1 cellular context compared by ENCODE assay signal in genomic region chr5:141869514-141869913, GRCh38.
TF ChIP-seq lines count a peak whose summit lies in the region.

No MANE protein-coding gene starts in this region.

TF ChIP-seq in H1, 55 proteins besides CTCF, POLR2A, EP300 and RAD21 (continued from another document):
- TF ChIP-seq CHD7 (IDR thresholded peaks at IDR 0.05; ENCODE audit: insufficient replicate concordance, low read length): no peak
- no peak for TF ChIP-seq SRF (IDR thresholded peaks at IDR 0.05; ENCODE audit: low read depth, low read length)
- no peak for TF ChIP-seq USF2 (IDR thresholded peaks at IDR 0.05; ENCODE audit: low read length)
